8 cellular contexts compared by ENCODE assay signal in the genomic region with DNA sequence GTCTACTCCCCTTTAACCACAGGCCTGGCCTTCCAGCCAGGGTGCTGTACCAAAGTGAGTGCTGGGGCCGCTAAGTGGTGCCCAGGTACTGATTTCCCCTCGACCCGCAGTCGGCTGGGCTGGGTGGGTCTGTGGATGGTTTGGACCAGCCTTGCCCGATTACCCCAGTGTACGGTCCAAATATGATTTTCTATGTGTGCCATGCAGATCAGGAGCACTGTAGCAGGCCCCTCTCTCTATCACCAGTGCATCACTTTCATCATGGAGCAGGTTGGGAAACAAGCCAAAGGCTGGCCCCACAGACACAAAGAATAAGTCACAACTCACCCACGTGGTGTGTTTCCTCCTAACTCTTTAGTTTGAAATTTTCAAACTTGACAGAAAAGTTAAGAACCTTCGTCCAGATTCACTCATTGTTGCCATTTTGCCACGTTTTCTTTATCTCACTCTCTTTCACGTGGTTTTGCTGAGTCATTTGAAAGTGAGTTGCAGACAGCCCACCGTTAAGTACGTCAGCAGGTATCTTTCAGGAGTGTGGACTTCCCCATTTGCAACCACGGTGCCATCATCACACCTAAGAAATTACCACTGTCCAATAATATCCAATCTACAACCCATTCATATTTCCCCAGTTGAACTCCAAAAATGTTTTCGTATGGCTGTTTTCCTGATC. TPM values are rescaled to one million over a fixed set of nuclear protein-coding genes. Genes with fewer than 3 reads are reported as not detected.
A peak's percentile ranks its signal among the peaks of the same experiment; 100 is the strongest.
DNase-seq lines count a peak whose midpoint lies in the region; ATAC-seq, FAIRE-seq and TF ChIP-seq lines count a peak whose summit lies in the region.

No MANE protein-coding gene starts in this region.

- intact Hi-C loops in left cardiac atrium (cut with DNase I) = no loop called here
- intact Hi-C loops in right cardiac atrium (cut with DNase I) = no loop called here
- intact Hi-C loops in naive thymus-derived CD4-positive, alpha-beta T cell (cut with micrococcal nuclease) = loop anchor here (1.0 to 5.0 kb wide), 3 partner anchors 21 to 37 kb away; partner anchors contain the start of gene ZNF710 (in 2 of the 2)

- no peaks in the 10 kb centered on the region for H3K27me3 ChIP-seq in right cardiac atrium (ENCODE audit: control insufficient read depth, insufficient read depth)
- no peaks in the 10 kb centered on the region for H3K27me3 ChIP-seq in naive thymus-derived CD4-positive, alpha-beta T cell (ENCODE audit: control insufficient read depth in 2 of 2, insufficient read depth in 2 of 2, low read length in 2 of 2)

- 79% methylated on average over 14 of the region's 14 CpGs for WGBS in right cardiac atrium

- H3K36me3 Mint-ChIP-seq in activated naive CD4-positive, alpha-beta T cell treated with anti-CD3 and anti-CD28 coated beads, Interleukin-2, amount 50 U/mL, for 24 hours = peaks cover 3% of the 10 kb centered on the region
- H3K36me3 Mint-ChIP-seq in naive thymus-derived CD4-positive, alpha-beta T cell = peaks cover 0 to 5% (median 0%) of the 10 kb centered on the region in 5 donors

- peaks cover 13% of the 10 kb centered on the region for H3K4me1 ChIP-seq in right cardiac atrium (ENCODE audit: control insufficient read depth, insufficient read depth, low read length)
- H3K4me1 ChIP-seq in naive thymus-derived CD4-positive, alpha-beta T cell (ENCODE audit: control insufficient read depth in 2 of 2, insufficient read depth in 2 of 2, low read length in 2 of 2) = peaks cover 28 to 29% of the 10 kb centered on the region in 2 donors

- FAIRE-seq in D721Med (lab: Jason Lieb, UNC) = no peak

- H3K36me3 ChIP-seq in naive thymus-derived CD4-positive, alpha-beta T cell (ENCODE audit: control insufficient read depth in 2 of 3, insufficient read depth in 3 of 3, low read length in 3 of 3) = no peaks in the 10 kb centered on the region

- no peaks in the 10 kb centered on the region for H3K27me3 Mint-ChIP-seq in activated naive CD4-positive, alpha-beta T cell treated with anti-CD3 and anti-CD28 coated beads, Interleukin-2, amount 50 U/mL, for 24 hours
- H3K27me3 Mint-ChIP-seq in naive thymus-derived CD4-positive, alpha-beta T cell = no peaks in the 10 kb centered on the region

- no peak for ATAC-seq in left cardiac atrium
- ATAC-seq in right cardiac atrium = no peak
- peak; percentile 42 for ATAC-seq in HG03457 (IDR thresholded peaks at IDR 0.05; ENCODE audit: unreplicated experiment)
- ATAC-seq in naive thymus-derived CD4-positive, alpha-beta T cell = peak; percentile 57

- POLR2A ChIA-PET in naive thymus-derived CD4-positive, alpha-beta T cell (lab: Charles Lee) = no interaction called here

- H3K27ac Mint-ChIP-seq in activated naive CD4-positive, alpha-beta T cell treated with anti-CD3 and anti-CD28 coated beads, Interleukin-2, amount 50 U/mL, for 24 hours = peak overlapping the region; percentile 97
- H3K27ac Mint-ChIP-seq in naive thymus-derived CD4-positive, alpha-beta T cell = peak overlapping the region in 6 of 9 donors; percentile 11 to 81 (median 43)

- H3K9me3 ChIP-seq in right cardiac atrium (ENCODE audit: control insufficient read depth, low read length) = no peaks in the 10 kb centered on the region
- no peaks in the 10 kb centered on the region for H3K9me3 ChIP-seq in naive thymus-derived CD4-positive, alpha-beta T cell (ENCODE audit: control insufficient read depth in 2 of 3, low read length in 3 of 3)

- no peak overlapping the region for H3K4me3 ChIP-seq in right cardiac atrium (ENCODE audit: low read length)
- no peak overlapping the region for H3K4me3 ChIP-seq in naive thymus-derived CD4-positive, alpha-beta T cell (ENCODE audit: low read length)

- TF ChIP-seq CTCF in D721Med (IDR thresholded peaks at IDR 0.05; ENCODE audit: insufficient read depth, missing control alignments) = no peak

- H3K9me3 Mint-ChIP-seq in activated naive CD4-positive, alpha-beta T cell treated with anti-CD3 and anti-CD28 coated beads, Interleukin-2, amount 50 U/mL, for 24 hours = no peaks in the 10 kb centered on the region
- H3K9me3 Mint-ChIP-seq in naive thymus-derived CD4-positive, alpha-beta T cell = peaks cover 0 to 2% (median 0%) of the 10 kb centered on the region in 11 donors

- H3K4me3 Mint-ChIP-seq in activated naive CD4-positive, alpha-beta T cell treated with anti-CD3 and anti-CD28 coated beads, Interleukin-2, amount 50 U/mL, for 24 hours = peak overlapping the region; percentile 17
- peak overlapping the region in 3 of 10 donors; percentile 29 to 45 (median 29) for H3K4me3 Mint-ChIP-seq in naive thymus-derived CD4-positive, alpha-beta T cell

- CTCF ChIA-PET in naive thymus-derived CD4-positive, alpha-beta T cell (lab: Charles Lee) = no interaction called here

- H3K4me1 Mint-ChIP-seq in activated naive CD4-positive, alpha-beta T cell treated with anti-CD3 and anti-CD28 coated beads, Interleukin-2, amount 50 U/mL, for 24 hours = peaks cover 75% of the 10 kb centered on the region
- H3K4me1 Mint-ChIP-seq in naive thymus-derived CD4-positive, alpha-beta T cell = peaks cover 40 to 80% (median 56%) of the 10 kb centered on the region in 7 donors

- DNase-seq in left cardiac atrium (peak; percentile 21), right cardiac atrium (no peak), amygdala (lab: John Stamatoyannopoulos, UW) (no peak), GF-D8 (lab: John Stamatoyannopoulos, UW) (no peak), D721Med (ENCODE audit: insufficient read length, low spot score) (no peak)
- DNase-seq in naive thymus-derived CD4-positive, alpha-beta T cell = peak in 2 of 9 donors; percentile 34 to 47

- H3K27ac ChIP-seq in right cardiac atrium (ENCODE audit: low read length) = no peak overlapping the region
- H3K27ac ChIP-seq in naive thymus-derived CD4-positive, alpha-beta T cell (ENCODE audit: low read depth, low read length) = no peak overlapping the region

RNA-seq across cellular contexts. Expression of gene ZNF710, which starts 37.0 kb away (rescaled TPM):
- total RNA-seq in left cardiac atrium = 1 to 10 TPM; 6.7 to 7.0 TPM
- 10 to 100 TPM in 1 of 4 donors, 1 to 10 TPM in 3; 6.0 to 10.2 (median 8.1) TPM for total RNA-seq in right cardiac atrium
- 3.4 TPM for polyA plus RNA-seq in right cardiac atrium
- total RNA-seq in naive thymus-derived CD4-positive, alpha-beta T cell = 10 to 100 TPM in 4 of 5 experiments, 1 to 10 TPM in 1; 7.3 to 28.8 (median 21.8) TPM
- 1 to 10 TPM in 1 of 2 donors, under 1 TPM in 1; 0.77 to 2.7 TPM for polyA plus RNA-seq in naive thymus-derived CD4-positive, alpha-beta T cell

Comparison
In these comparisons a context has a peak if more than half of its experiments do, and no peak if none do; other contexts are left out.
1. ATAC-seq: peak in HG03457 (single experiment) and naive thymus-derived CD4-positive, alpha-beta T cell (single experiment); none in left cardiac atrium (0 of 2) and right cardiac atrium (0 of 2).
2. intact Hi-C loops: an anchor here in naive thymus-derived CD4-positive, alpha-beta T cell (1.0 to 5.0 kb wide); none called in left cardiac atrium and right cardiac atrium.